32 cellular contexts compared by ENCODE assay signal in the genomic region with DNA sequence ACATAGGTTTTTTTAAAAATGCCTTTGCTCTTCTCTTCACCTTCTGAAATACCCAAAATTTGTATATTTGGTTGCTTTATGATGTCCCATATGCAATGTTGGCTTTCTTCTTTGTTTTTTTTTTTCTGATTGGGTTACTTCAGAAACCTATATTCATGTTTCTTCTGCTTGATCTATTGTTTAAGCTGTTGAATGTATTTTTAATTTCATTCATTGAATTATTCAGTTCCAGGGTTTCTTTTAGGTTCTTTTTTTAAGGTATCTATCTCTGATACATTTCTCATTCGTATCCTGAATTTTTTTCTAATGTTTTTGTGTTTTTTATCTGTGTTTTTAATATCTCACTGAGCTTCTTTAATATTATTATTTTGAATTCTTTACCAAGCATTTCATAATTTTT.
"Had no signal": no experiment of that assay in that cellular context is flagged by ENCODE, and none has a peak within 500 bp of the region (broad histone marks: within the 10 kb centered on the region; RNA-seq: fewer than 3 reads in every experiment).

No MANE protein-coding gene starts in this region.

- DNase-seq: activated B cell treated with CpG ODN at 0.5 μM for 24 hours; activated CD4-positive, alpha-beta memory T cell treated with anti-CD3 and anti-CD28 coated beads, Interleukin-2, amount 10 ng/mL, durations not matched to agents 7 days and 5 days; activated CD4-positive, alpha-beta T cell treated with anti-CD3 and anti-CD28 coated beads for 4 hours; activated CD4-positive, alpha-beta T cell treated with anti-CD3 and anti-CD28 coated beads, Interleukin-2, amount 10 ng/mL, durations not matched to agents 7 days and 5 days; activated CD4-positive, alpha-beta T cell treated with anti-CD3 and anti-CD28 coated beads, Interleukin-2, amount 50 U/mL, for 48 hours; activated CD4-positive, CD25-positive, alpha-beta regulatory T cell treated with anti-CD3 and anti-CD28 coated beads, Interleukin-2, amount 50 U/mL, for 72 hours; activated CD8-positive, alpha-beta memory T cell treated with anti-CD3 and anti-CD28 coated beads for 24 hours; activated CD8-positive, alpha-beta memory T cell treated with anti-CD3 and anti-CD28 coated beads, Interleukin-2, amount 10 ng/mL, durations not matched to agents 7 days and 5 days; activated CD8-positive, alpha-beta memory T cell treated with anti-CD3 and anti-CD28 coated beads, Interleukin-2, amount 50 U/mL, for 48 hours; activated CD8-positive, alpha-beta T cell treated with anti-CD3 and anti-CD28 coated beads, Interleukin-2, amount 10 ng/mL, durations not matched to agents 7 days and 5 days; activated effector memory CD4-positive, alpha-beta T cell treated with anti-CD3 and anti-CD28 coated beads, Interleukin-2, amount 50 U/mL, for 16 hours; activated gamma-delta T cell treated with Interleukin-2 at 50 U/mL for 16 hours; activated naive CD4-positive, alpha-beta T cell; activated naive CD4-positive, alpha-beta T cell treated with anti-CD3 and anti-CD28 coated beads for 36 hours; activated naive CD4-positive, alpha-beta T cell treated with anti-CD3 and anti-CD28 coated beads, Interleukin-2, amount 50 U/mL, for 16 hours; activated naive CD8-positive, alpha-beta T cell treated with anti-CD3 and anti-CD28 coated beads for 36 hours; activated T-cell treated with anti-CD3 and anti-CD28 coated beads, Interleukin-2, amount 50 U/mL, for 24 hours; activated T-cell treated with anti-CD3 and anti-CD28 coated beads, Interleukin-2, amount 50 U/mL, for 48 hours; adrenal gland; amniotic stem cell; aorta; body of pancreas; brain microvascular endothelial cell; central memory CD4-positive, alpha-beta T cell; T-helper 2 cell; T-helper 9 cell had no signal

- H3K4me1 ChIP-seq: adrenal gland, body of pancreas, breast epithelium had no signal

- H3K36me3 ChIP-seq: adrenal gland, brain microvascular endothelial cell, breast epithelium had no signal

- ATAC-seq: activated CD8-positive, alpha-beta memory T cell treated with anti-CD3 and anti-CD28 coated beads, Interleukin-2, amount 10 ng/mL, durations not matched to agents 7 days and 5 days; activated CD8-positive, alpha-beta T cell treated with anti-CD3 and anti-CD28 coated beads, Interleukin-2, amount 10 ng/mL, durations not matched to agents 7 days and 5 days; activated naive CD4-positive, alpha-beta T cell treated with anti-CD3 and anti-CD28 coated beads, Interleukin-2, amount 50 U/mL, for 72 hours; body of pancreas had no signal

- H3K27ac ChIP-seq: adrenal gland, body of pancreas, brain microvascular endothelial cell, breast epithelium, VCaP had no signal

- H3K4me3 ChIP-seq: adrenal gland, body of pancreas, breast epithelium had no signal

- FAIRE-seq: astrocyte, colon, TTC549 had no signal

- H3K27me3 ChIP-seq: adrenal gland, body of pancreas, brain microvascular endothelial cell, breast epithelium had no signal
